ENCODE assay signal across 26 cellular contexts in genomic region chr6:36781669-36782068, GRCh38. TPM values are rescaled to one million over a fixed set of nuclear protein-coding genes. Genes with fewer than 3 reads are reported as not detected.
A peak's percentile ranks its signal among the peaks of the same experiment; 100 is the strongest.
DNase-seq lines count a peak whose midpoint lies in the region; ATAC-seq, FAIRE-seq and TF ChIP-seq lines count a peak whose summit lies in the region.
"Had no signal": no experiment of that assay in that cellular context is flagged by ENCODE, and none has a peak within 500 bp of the region (broad histone marks: within the 10 kb centered on the region; RNA-seq: fewer than 3 reads in every experiment).

No MANE protein-coding gene starts in this region.

- peak; percentile 59 for ATAC-seq in GM21786 (IDR thresholded peaks at IDR 0.05; ENCODE audit: unreplicated experiment)
- ATAC-seq: activated CD8-positive, alpha-beta T cell treated with anti-CD3 and anti-CD28 coated beads for 36 hours; activated T-cell treated with anti-CD3 and anti-CD28 coated beads, Interleukin-2, amount 50 U/mL, for 4 hours; naive thymus-derived CD8-positive, alpha-beta T cell; Right ventricle myocardium inferior had no signal

- H3K27ac Mint-ChIP-seq in activated naive CD8-positive, alpha-beta T cell treated with anti-CD3 and anti-CD28 coated beads for 36 hours, result no peak overlapping the region
- H3K27ac Mint-ChIP-seq: activated CD8-positive, alpha-beta T cell treated with anti-CD3 and anti-CD28 coated beads for 36 hours; activated naive CD8-positive, alpha-beta T cell; T-helper 1 cell treated with Interleukin-12 subunit alpha and Interleukin-12 subunit beta and Interleukin-4 antibody, amounts not matched to agents 30 μg/mL and 1 μg/mL, for 36 hours had no signal

- TF ChIP-seq POLR2A in GM12891 (IDR thresholded peaks at IDR 0.05; ENCODE audit: low read depth, low read length), result no peak

- no peaks in the 10 kb centered on the region for H3K9me2 ChIP-seq in Karpas-422 (replicated peaks; ENCODE audit: insufficient read depth, low read length)

- no peak overlapping the region for H2BK12ac ChIP-seq in neuronal stem cell (ENCODE audit: low read length)

- H3K9me3 ChIP-seq in Karpas-422 (ENCODE audit: low read length) (no peaks in the 10 kb centered on the region), neuronal stem cell (replicated peaks in 1 of 2; ENCODE audit: control insufficient read depth in 2 of 2, insufficient read depth in 1 of 2, low read depth in 1 of 2, low read length in 2 of 2) (no peaks in the 10 kb centered on the region)
- H3K9me3 ChIP-seq: HAP-1 had no signal

- no peak for DNase-seq in GM12891 (ENCODE audit: insufficient read length, low spot score)
- DNase-seq in Karpas-422, result no peak
- no peak for DNase-seq in neuronal stem cell (ENCODE audit: low spot score)
- DNase-seq in activated naive CD8-positive, alpha-beta T cell treated with anti-CD3 and anti-CD28 coated beads for 36 hours, result no peak
- no peak for DNase-seq in amniotic stem cell (lab: John Stamatoyannopoulos, UW)
- no peak for DNase-seq in activated CD4-positive, alpha-beta T cell treated with anti-CD3 and anti-CD28 coated beads, Interleukin-2, amount 50 U/mL, for 48 hours
- DNase-seq in NCI-H1436 (lab: John Stamatoyannopoulos, UW), result no peak
- DNase-seq: activated CD8-positive, alpha-beta T cell treated with anti-CD3 and anti-CD28 coated beads for 36 hours; activated T-cell treated with anti-CD3 and anti-CD28 coated beads, Interleukin-2, amount 50 U/mL, for 4 hours; hippocampal formation; mammary epithelial cell; naive thymus-derived CD8-positive, alpha-beta T cell; NCI-H187; NCI-H510A; stimulated activated CD4-positive, alpha-beta T cell treated with anti-CD3 and anti-CD28 coated beads, Interleukin-2, amount 100 ng/mL, for 24 hours; WERI-Rb-1 had no signal

- H3K4me2 ChIP-seq in Karpas-422 (ENCODE audit: low read depth, low read length, poor library complexity, severe bottlenecking), result peak overlapping the region; percentile 24
- no peak overlapping the region for H3K4me2 ChIP-seq in neuronal stem cell (ENCODE audit: insufficient read depth, low read length, poor library complexity, severe bottlenecking)

- H2BK120ac ChIP-seq in neuronal stem cell (ENCODE audit: low read depth, low read length), result no peak overlapping the region

- no peak overlapping the region for H3K27ac ChIP-seq in Karpas-422 (ENCODE audit: low read length)
- no peak overlapping the region for H3K27ac ChIP-seq in neuronal stem cell (replicated peaks; ENCODE audit: low read length)
- H3K27ac ChIP-seq: parathyroid adenoma, WERI-Rb-1 had no signal

- no peak overlapping the region for H4K91ac ChIP-seq in neuronal stem cell (ENCODE audit: low read depth, low read length, poor library complexity)

- no peak overlapping the region for H3K4ac ChIP-seq in neuronal stem cell (ENCODE audit: low read length)

- H3K9ac ChIP-seq in Karpas-422 (ENCODE audit: low read length) (peak overlapping the region; percentile 53), neuronal stem cell (ENCODE audit: low read depth, low read length, poor library complexity) (no peak overlapping the region)
- H3K9ac ChIP-seq: parathyroid adenoma had no signal

- H3K27me3 ChIP-seq in Karpas-422 (ENCODE audit: low read length) (no peaks in the 10 kb centered on the region), neuronal stem cell (ENCODE audit: control insufficient read depth in 3 of 3, insufficient read depth in 3 of 3, low read depth in 1 of 3, low read length in 3 of 3) (peaks cover 0 to 3% (median 0%) of the 10 kb centered on the region in 3 experiments)

- no peaks in the 10 kb centered on the region for H3K27me3 Mint-ChIP-seq in activated naive CD8-positive, alpha-beta T cell treated with anti-CD3 and anti-CD28 coated beads for 36 hours
- H3K27me3 Mint-ChIP-seq: activated naive CD8-positive, alpha-beta T cell; naive thymus-derived CD8-positive, alpha-beta T cell had no signal

- no peaks in the 10 kb centered on the region for H3K4me1 Mint-ChIP-seq in activated naive CD8-positive, alpha-beta T cell treated with anti-CD3 and anti-CD28 coated beads for 36 hours

- WGBS in neuronal stem cell (ENCODE audit: extremely low coverage in 2 of 2, insufficient read length in 2 of 2, insufficient replicate concordance in 1 of 2), 2 donors, result no CpG with 5 or more reads among the region's 8 CpGs

- H4K20me1 ChIP-seq in Karpas-422 (ENCODE audit: insufficient read depth, low read depth, low read length), result no peaks in the 10 kb centered on the region

- H3K79me2 ChIP-seq in Karpas-422 (ENCODE audit: low read length), result no peaks in the 10 kb centered on the region
- H3K79me2 ChIP-seq: parathyroid adenoma had no signal

- no peak overlapping the region for H4K8ac ChIP-seq in neuronal stem cell (ENCODE audit: low read depth, low read length)

- no peak overlapping the region for H2BK5ac ChIP-seq in neuronal stem cell (ENCODE audit: low read length)

- no peak overlapping the region for H3K14ac ChIP-seq in neuronal stem cell (ENCODE audit: low read length)

- H3K4me3 ChIP-seq in Karpas-422 (ENCODE audit: low read length) (no peak overlapping the region), neuronal stem cell (ENCODE audit: low read length in 2 of 2) (no peak overlapping the region)
- H3K4me3 ChIP-seq: HAP-1 had no signal

- H3K36me3 ChIP-seq in Karpas-422 (ENCODE audit: insufficient read depth, low read length) (no peaks in the 10 kb centered on the region), neuronal stem cell (replicated peaks in 1 of 2; ENCODE audit: control insufficient read depth in 2 of 2, insufficient read depth in 2 of 2, low read length in 2 of 2) (no peaks in the 10 kb centered on the region)
- H3K36me3 ChIP-seq: HAP-1, WERI-Rb-1 had no signal

- peak; percentile 83 for FAIRE-seq in GM12891 (lab: Jason Lieb, UNC)
- FAIRE-seq: colon, keratinocyte had no signal

- peak overlapping the region; percentile 36 for H2AK5ac ChIP-seq in neuronal stem cell (ENCODE audit: low read depth, low read length)

- H3K4me3 Mint-ChIP-seq in activated naive CD8-positive, alpha-beta T cell treated with anti-CD3 and anti-CD28 coated beads for 36 hours, result no peak overlapping the region
- H3K4me3 Mint-ChIP-seq: activated CD8-positive, alpha-beta T cell treated with anti-CD3 and anti-CD28 coated beads for 36 hours; activated naive CD8-positive, alpha-beta T cell; activated T-cell treated with anti-CD3 and anti-CD28 coated beads, Interleukin-2, amount 50 U/mL, for 4 hours; brain; naive thymus-derived CD8-positive, alpha-beta T cell; T-helper 1 cell treated with Interleukin-12 subunit alpha and Interleukin-12 subunit beta and Interleukin-4 antibody, amounts not matched to agents 30 μg/mL and 1 μg/mL, for 36 hours had no signal

- no peak overlapping the region for H2AFZ ChIP-seq in Karpas-422 (ENCODE audit: low read length)
- H2AFZ ChIP-seq in neuronal stem cell (ENCODE audit: low read length), result no peak overlapping the region
- H2AFZ ChIP-seq: parathyroid adenoma had no signal

- no peaks in the 10 kb centered on the region for H3K9me3 Mint-ChIP-seq in activated naive CD8-positive, alpha-beta T cell treated with anti-CD3 and anti-CD28 coated beads for 36 hours
- H3K9me3 Mint-ChIP-seq: activated CD8-positive, alpha-beta T cell treated with anti-CD3 and anti-CD28 coated beads for 36 hours; activated T-cell treated with anti-CD3 and anti-CD28 coated beads, Interleukin-2, amount 50 U/mL, for 4 hours; naive thymus-derived CD8-positive, alpha-beta T cell; T-helper 1 cell treated with Interleukin-12 subunit alpha and Interleukin-12 subunit beta and Interleukin-4 antibody, amounts not matched to agents 30 μg/mL and 1 μg/mL, for 36 hours had no signal

- H3K18ac ChIP-seq in neuronal stem cell (ENCODE audit: low read length), result no peak overlapping the region

- no peak overlapping the region for H2BK15ac ChIP-seq in neuronal stem cell (ENCODE audit: low read length)

- no peaks in the 10 kb centered on the region for H3K79me1 ChIP-seq in neuronal stem cell (ENCODE audit: low read depth, low read length)

- no peaks in the 10 kb centered on the region for H3K36me3 Mint-ChIP-seq in activated naive CD8-positive, alpha-beta T cell treated with anti-CD3 and anti-CD28 coated beads for 36 hours
- H3K36me3 Mint-ChIP-seq: activated naive CD8-positive, alpha-beta T cell; brain; naive thymus-derived CD8-positive, alpha-beta T cell had no signal

- peaks cover 25% of the 10 kb centered on the region for H3K4me1 ChIP-seq in Karpas-422 (ENCODE audit: low read length)
- peaks cover 7 to 21% of the 10 kb centered on the region in 2 donors for H3K4me1 ChIP-seq in neuronal stem cell (ENCODE audit: control insufficient read depth in 2 of 2, insufficient read depth in 1 of 2, low read depth in 1 of 2, low read length in 2 of 2)
- H3K4me1 ChIP-seq: parathyroid adenoma had no signal

- no peak overlapping the region for H3K23ac ChIP-seq in neuronal stem cell (ENCODE audit: low read depth, low read length, poor library complexity)

TF ChIP-seq in GM12891, 5 proteins besides CTCF, POLR2A, EP300 and RAD21:
- TF ChIP-seq TAF1 (IDR thresholded peaks at IDR 0.05; ENCODE audit: low read depth, low read length), result no peak

RNA-seq across cellular contexts. Expression of gene CPNE5, which starts 57.6 kb away (rescaled TPM):
- polyA plus RNA-seq in GM12891 (2012; ENCODE audit: low read depth, missing spikeins), result 12.4 TPM
- total RNA-seq in Karpas-422 (2014; rRNA removed; shearing (Covaris generic); ENCODE audit: low replicate concordance), result 0.63 and 2.4 TPM in 2 replicates
- 1.1 TPM for polyA plus RNA-seq in neuronal stem cell (2013, experiment 1 of 2)
- polyA plus RNA-seq in neuronal stem cell (2013, experiment 2 of 2), result 1.3 TPM
- 1 to 10 TPM in 1 of 2 experiments, under 1 TPM in 1; 0.72 to 1.2 TPM for total RNA-seq in activated naive CD8-positive, alpha-beta T cell treated with anti-CD3 and anti-CD28 coated beads for 36 hours
- total RNA-seq: MCF 10A had no signal
